8 cellular contexts compared by ENCODE assay signal in genomic region chr11:7577883-7578242, GRCh38.
DNase-seq lines count a peak whose midpoint lies in the region; ATAC-seq and TF ChIP-seq lines count a peak whose summit lies in the region.

No MANE protein-coding gene starts in this region.

- intact Hi-C loops in CD14-positive monocyte (cut with micrococcal nuclease): loop anchor here in 1 of 2 donors (10.0 kb wide), 1 partner anchor 63 kb away; the partner anchor contains the start of gene PPFIBP2

- H3K4me1 Mint-ChIP-seq in CD14-positive monocyte: peaks cover 62% of the 10 kb centered on the region
- H3K4me1 Mint-ChIP-seq in stimulated activated effector memory CD8-positive, alpha-beta T cell treated with anti-CD3 and anti-CD28 coated beads, Interleukin-12 subunit alpha, Interleukin-12 subunit beta, amount 100 ng/mL, for 72 hours: peaks cover 34% of the 10 kb centered on the region

- H3K9me3 ChIP-seq in iPS-18a (ENCODE audit: control insufficient read depth, low read depth, low read length) (no peaks in the 10 kb centered on the region), WERI-Rb-1 (ENCODE audit: severe bottlenecking) (no peaks in the 10 kb centered on the region)

- peak overlapping the region; percentile 20 for H3K4me3 ChIP-seq in iPS-18a (ENCODE audit: low read length)
- no peak overlapping the region for H3K4me3 ChIP-seq in WERI-Rb-1 (ENCODE audit: low read depth, low read length)

- H3K9ac ChIP-seq in iPS-18a (ENCODE audit: low read length): no peak overlapping the region

- H3K27me3 ChIP-seq in iPS-18a (ENCODE audit: control insufficient read depth, insufficient read depth, low read length): no peaks in the 10 kb centered on the region
- H3K27me3 ChIP-seq in WERI-Rb-1 (ENCODE audit: insufficient read depth, low read depth, severe bottlenecking): no peaks in the 10 kb centered on the region

- ATAC-seq in HG02623 (IDR thresholded peaks at IDR 0.05; ENCODE audit: unreplicated experiment): peak; percentile 55
- ATAC-seq in activated naive CD4-positive, alpha-beta T cell treated with anti-CD3 and anti-CD28 coated beads, Interleukin-2, amount 50 U/mL, for 72 hours: peak; percentile 21 to 52
- peak; percentile 48 for ATAC-seq in stimulated activated effector memory CD8-positive, alpha-beta T cell treated with anti-CD3 and anti-CD28 coated beads, Interleukin-12 subunit alpha, Interleukin-12 subunit beta, amount 100 ng/mL, for 72 hours

- H3K9me3 Mint-ChIP-seq in CD14-positive monocyte: peaks cover 0 to 3% (median 1%) of the 10 kb centered on the region in 7 donors
- H3K9me3 Mint-ChIP-seq in activated naive CD4-positive, alpha-beta T cell treated with anti-CD3 and anti-CD28 coated beads, Interleukin-2, amount 50 U/mL, for 72 hours: no peaks in the 10 kb centered on the region
- H3K9me3 Mint-ChIP-seq in stimulated activated effector memory CD8-positive, alpha-beta T cell treated with anti-CD3 and anti-CD28 coated beads, Interleukin-12 subunit alpha, Interleukin-12 subunit beta, amount 100 ng/mL, for 72 hours: no peaks in the 10 kb centered on the region

- H3K36me3 ChIP-seq in iPS-18a (ENCODE audit: control insufficient read depth, low read depth, low read length): no peaks in the 10 kb centered on the region
- no peaks in the 10 kb centered on the region for H3K36me3 ChIP-seq in WERI-Rb-1

- H3K36me3 Mint-ChIP-seq in CD14-positive monocyte: peaks cover 39 to 44% of the 10 kb centered on the region in 2 donors
- peaks cover 0 to under 1% of the 10 kb centered on the region in 2 donors for H3K36me3 Mint-ChIP-seq in activated naive CD4-positive, alpha-beta T cell treated with anti-CD3 and anti-CD28 coated beads, Interleukin-2, amount 50 U/mL, for 72 hours
- H3K36me3 Mint-ChIP-seq in stimulated activated effector memory CD8-positive, alpha-beta T cell treated with anti-CD3 and anti-CD28 coated beads, Interleukin-12 subunit alpha, Interleukin-12 subunit beta, amount 100 ng/mL, for 72 hours: no peaks in the 10 kb centered on the region

- H3K4me3 Mint-ChIP-seq in CD14-positive monocyte: peak overlapping the region; percentile 39 to 80
- H3K4me3 Mint-ChIP-seq in stimulated activated effector memory CD8-positive, alpha-beta T cell treated with anti-CD3 and anti-CD28 coated beads, Interleukin-12 subunit alpha, Interleukin-12 subunit beta, amount 100 ng/mL, for 72 hours: peak overlapping the region; percentile 34

- H3K4me1 ChIP-seq in iPS-18a (ENCODE audit: control insufficient read depth, low read depth, low read length): peaks cover 42% of the 10 kb centered on the region

- H3K27ac ChIP-seq in iPS-18a (ENCODE audit: low read length): no peak overlapping the region
- H3K27ac ChIP-seq in WERI-Rb-1: no peak overlapping the region

- peaks cover 31 to 45% (median 41%) of the 10 kb centered on the region in 3 donors for H3K27me3 Mint-ChIP-seq in CD14-positive monocyte (ENCODE audit: low read depth in 3 of 3)

- TF ChIP-seq CTCF in CD14-positive monocyte (IDR thresholded peaks at IDR 0.05) (no peak), WERI-Rb-1 (IDR thresholded peaks at IDR 0.05; ENCODE audit: low read depth, low read length) (no peak)

- no peak for DNase-seq in CD14-positive monocyte (ENCODE audit: low spot score)
- DNase-seq in activated naive CD4-positive, alpha-beta T cell treated with anti-CD3 and anti-CD28 coated beads, Interleukin-2, amount 50 U/mL, for 72 hours (ENCODE audit: low spot score in 2 of 2): no peak
- DNase-seq in stimulated activated effector memory CD8-positive, alpha-beta T cell treated with anti-CD3 and anti-CD28 coated beads, Interleukin-12 subunit alpha, Interleukin-12 subunit beta, amount 100 ng/mL, for 72 hours (ENCODE audit: low spot score in 2 of 2): no peak
- no peak for DNase-seq in WERI-Rb-1
- DNase-seq in stimulated activated naive CD4-positive, alpha-beta T cell treated with Interleukin-2 at 50 U/mL for 16 hours (lab: John Stamatoyannopoulos, UW): no peak
- no peak for DNase-seq in NCI-H1092 (lab: John Stamatoyannopoulos, UW)

- peak overlapping the region; percentile 32 to 70 (median 52) for H3K27ac Mint-ChIP-seq in CD14-positive monocyte
- H3K27ac Mint-ChIP-seq in activated naive CD4-positive, alpha-beta T cell treated with anti-CD3 and anti-CD28 coated beads, Interleukin-2, amount 50 U/mL, for 72 hours: peak overlapping the region in 1 of 2 donors; percentile 46
- H3K27ac Mint-ChIP-seq in stimulated activated effector memory CD8-positive, alpha-beta T cell treated with anti-CD3 and anti-CD28 coated beads, Interleukin-12 subunit alpha, Interleukin-12 subunit beta, amount 100 ng/mL, for 72 hours: peak overlapping the region; percentile 29
